ENCODE assay signal across 1 cellular context in the genomic region with DNA sequence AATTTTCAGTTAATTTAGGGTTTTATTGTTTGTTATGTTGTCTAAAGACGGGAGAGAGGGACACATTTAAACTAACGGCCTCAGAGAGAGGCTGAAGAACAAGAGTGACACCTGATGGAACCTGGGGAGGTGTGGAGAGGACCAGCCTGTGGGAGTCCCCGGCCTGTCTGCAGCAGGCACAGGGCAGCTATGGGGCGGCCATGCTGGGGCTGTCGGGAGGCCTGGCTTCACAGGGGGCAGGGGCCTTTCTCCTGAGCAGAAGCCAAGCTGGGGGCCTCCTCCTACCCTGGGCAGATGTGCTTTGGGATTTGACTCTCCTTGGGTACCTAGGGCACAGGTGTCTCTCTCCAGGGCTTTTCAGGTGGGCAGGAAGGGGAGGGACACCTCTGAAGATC.
TF ChIP-seq lines count a peak whose summit lies in the region.

No MANE protein-coding gene starts in this region.

TF ChIP-seq in SK-N-SH treated with all-trans-retinoic acid at 6 μM for 48 hours, 23 proteins besides CTCF, POLR2A, EP300 and RAD21:
- TF ChIP-seq ZFP3 (CRISPR knock-in tag; IDR thresholded peaks at IDR 0.05) (no peak), ISL1 (CRISPR knock-in tag; IDR thresholded peaks at IDR 0.05) (no peak), ZNF8 (CRISPR knock-in tag; IDR thresholded peaks at IDR 0.05) (no peak), ESRRG (CRISPR knock-in tag; IDR thresholded peaks at IDR 0.05) (no peak), OSR1 (CRISPR knock-in tag; IDR thresholded peaks at IDR 0.05) (no peak), ZC3H10 (CRISPR knock-in tag; IDR thresholded peaks at IDR 0.05) (no peak), ZNF565 (CRISPR knock-in tag; conservative IDR thresholded peaks at IDR 0.05; ENCODE audit: low read depth) (no peak), TOX (CRISPR knock-in tag; IDR thresholded peaks at IDR 0.05; ENCODE audit: borderline replicate concordance) (no peak), RARB (CRISPR knock-in tag; IDR thresholded peaks at IDR 0.05) (no peak), GLIS3 (CRISPR knock-in tag; IDR thresholded peaks at IDR 0.05) (no peak), BACH2 (CRISPR knock-in tag; IDR thresholded peaks at IDR 0.05; ENCODE audit: borderline replicate concordance) (no peak), SNAI2 (CRISPR knock-in tag; IDR thresholded peaks at IDR 0.05) (no peak)
